Comparison of ENCODE assay signal across 21 cellular contexts in the genomic region with DNA sequence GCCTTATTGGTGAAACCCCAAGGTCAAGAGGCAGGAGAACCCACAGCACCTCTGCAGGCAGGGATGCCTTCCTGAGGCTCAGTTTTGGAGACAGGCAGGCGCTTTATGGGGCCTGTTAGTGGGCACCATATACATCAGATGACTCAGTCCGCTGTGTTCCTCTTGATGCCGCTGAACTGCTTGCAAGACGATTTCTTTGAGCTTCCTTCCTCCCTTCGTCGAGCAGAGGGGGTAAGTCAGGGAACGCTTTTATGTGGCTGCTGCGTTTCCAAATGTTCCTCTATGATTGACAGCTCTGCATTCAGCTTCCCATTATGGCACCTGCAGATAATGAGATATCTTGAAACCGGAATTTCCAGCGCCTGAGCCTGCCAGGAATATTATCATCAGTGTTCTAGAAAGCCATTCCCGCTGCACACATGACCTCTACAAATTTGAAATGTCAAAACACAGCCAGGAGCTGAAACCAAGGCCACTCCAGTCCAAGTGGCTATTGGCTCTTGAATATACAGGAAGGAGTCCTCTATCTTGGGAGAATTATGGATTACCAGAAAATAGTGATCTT.
DNase-seq lines count a peak whose midpoint lies in the region; ATAC-seq, FAIRE-seq and TF ChIP-seq lines count a peak whose summit lies in the region.
"Had no signal": no experiment of that assay in that cellular context is flagged by ENCODE, and none has a peak within 500 bp of the region (broad histone marks: within the 10 kb centered on the region; RNA-seq: fewer than 3 reads in every experiment).

No MANE protein-coding gene starts in this region.

- H2AFZ ChIP-seq in HepG2 (ENCODE audit: low read length) (no peak overlapping the region), neural cell (ENCODE audit: low read depth, low read length) (no peak overlapping the region)

- no peaks in the 10 kb centered on the region for H3K36me3 ChIP-seq in right lobe of liver
- no peaks in the 10 kb centered on the region for H3K36me3 ChIP-seq in HepG2 (replicated peaks in 1 of 2; ENCODE audit: control insufficient read depth in 1 of 2, insufficient read depth in 2 of 2, low read length in 2 of 2)
- no peaks in the 10 kb centered on the region for H3K36me3 ChIP-seq in neural cell (ENCODE audit: insufficient read depth, low read length)
- H3K36me3 ChIP-seq: BE2C had no signal

- no peaks in the 10 kb centered on the region for H3K9me2 ChIP-seq in neural cell (ENCODE audit: insufficient read depth, low read length)

- H3K4me2 ChIP-seq in HepG2 (ENCODE audit: low read depth, low read length): no peak overlapping the region
- H3K4me2 ChIP-seq in neural cell (ENCODE audit: low read length): peak overlapping the region; percentile 53

- H3K27me3 ChIP-seq in right lobe of liver (no peaks in the 10 kb centered on the region), HepG2 (ENCODE audit: control insufficient read depth in 1 of 2, insufficient read depth in 2 of 2, low read length in 2 of 2) (no peaks in the 10 kb centered on the region), neural cell (ENCODE audit: insufficient read depth, low read depth, low read length) (no peaks in the 10 kb centered on the region)
- H3K27me3 ChIP-seq: BE2C had no signal

- no peak for TF ChIP-seq EP300 in HepG2 (IDR thresholded peaks at IDR 0.05; ENCODE audit: low read depth in 2 of 2, low read length in 2 of 2)
- no peak for TF ChIP-seq EP300 in HepG2 (CRISPR knock-in tag; IDR thresholded peaks at IDR 0.05; ENCODE audit: borderline replicate concordance)
- TF ChIP-seq EP300 in neural cell (conservative IDR thresholded peaks at IDR 0.05; ENCODE audit: poor library complexity, severe bottlenecking): peak; percentile 48

- DNase-seq in right lobe of liver (no peak), HepG2 (ENCODE audit: low spot score) (no peak), left cardiac atrium (no peak), foreskin fibroblast (no peak)
- no peak for DNase-seq in stimulated activated naive CD8-positive, alpha-beta T cell treated with anti-CD3 and anti-CD28 coated beads, Interleukin-15, Interleukin-2, amounts not matched to agents 100 U/mL and 50 U/mL, for 24 hours
- DNase-seq: BE2C, DMS53, GDM1, MV-4-11, NCI-H1105 treated with DMSO at 0.1 percent for 48 hours, NCI-H1694, NCI-H2081 treated with DMSO at 0.1 percent for 48 hours, NCI-H446 treated with DMSO at 0.1 percent for 48 hours, NCI-H526 treated with DMSO at 0.1 percent for 48 hours, PC-3, SHP77 treated with DMSO at 0.1 percent for 48 hours had no signal

- in situ Hi-C loops in HepG2 (cut with HindIII; ENCODE audit: extremely low pct_ligation_motif_present, low pct_unique_long_range_greater_than_20kb): no loop called here

- 38% methylated on average over 3 of the region's 11 CpGs for WGBS in right lobe of liver (ENCODE audit: insufficient coverage, low coverage, low lambda C conversion rate, missing lambda C conversion rate)
- WGBS in HepG2 (ENCODE audit: low lambda C conversion rate): 10% methylated on average over 7 of the region's 11 CpGs

- H4K20me1 ChIP-seq in HepG2 (ENCODE audit: insufficient read depth, low read length) (no peaks in the 10 kb centered on the region), neural cell (ENCODE audit: insufficient read depth) (no peaks in the 10 kb centered on the region)

- H3K9me3 ChIP-seq in right lobe of liver (no peaks in the 10 kb centered on the region), HepG2 (ENCODE audit: low read length) (peaks cover 81% of the 10 kb centered on the region), neural cell (ENCODE audit: low read length) (no peaks in the 10 kb centered on the region)
- H3K9me3 ChIP-seq: BE2C had no signal

- no peak overlapping the region for H3K4me3 ChIP-seq in right lobe of liver
- H3K4me3 ChIP-seq in HepG2 (replicated peaks in 1 of 3; ENCODE audit: insufficient read depth in 1 of 3, low read depth in 2 of 3, low read length in 3 of 3): no peak overlapping the region
- H3K4me3 ChIP-seq in neural cell (ENCODE audit: low read length): peak overlapping the region; percentile 22
- no peak overlapping the region for H3K4me3 ChIP-seq in foreskin fibroblast (ENCODE audit: low read depth in 1 of 2, low read length in 2 of 2)
- H3K4me3 ChIP-seq: SK-N-MC had no signal

- POLR2A ChIA-PET in HepG2 (lab: Yijun Ruan, JAX): no interaction called here

- no peaks in the 10 kb centered on the region for H3K4me1 ChIP-seq in right lobe of liver
- no peaks in the 10 kb centered on the region for H3K4me1 ChIP-seq in HepG2 (ENCODE audit: insufficient read depth, low read length)
- H3K4me1 ChIP-seq: BE2C had no signal

- TF ChIP-seq POLR2A in right lobe of liver (IDR thresholded peaks at IDR 0.05) (no peak), HepG2 (IDR thresholded peaks at IDR 0.05; ENCODE audit: insufficient read depth in 1 of 2, low read depth in 2 of 2, low read length in 2 of 2) (no peak)

- peaks cover 4% of the 10 kb centered on the region for H3F3A ChIP-seq in neural cell (ENCODE audit: insufficient read depth, low read length, poor library complexity, severe bottlenecking)

- peak in 3 of 4 donors; percentile 24 to 66 (median 52) for ATAC-seq in right lobe of liver
- ATAC-seq in HepG2: no peak
- peak; percentile 41 to 42 for ATAC-seq in left cardiac atrium
- no peak for ATAC-seq in GM21825 (IDR thresholded peaks at IDR 0.05; ENCODE audit: unreplicated experiment)
- no peak for ATAC-seq in stimulated activated naive CD8-positive, alpha-beta T cell treated with anti-CD3 and anti-CD28 coated beads, Interleukin-15, Interleukin-2, amounts not matched to agents 100 U/mL and 50 U/mL, for 24 hours
- ATAC-seq: PC-3 had no signal

- intact Hi-C loops in right lobe of liver (cut with DNase I): no loop called here
- intact Hi-C loops in HepG2 (cut with micrococcal nuclease; ENCODE audit: unreplicated experiment): no loop called here
- intact Hi-C loops in left cardiac atrium (cut with DNase I): no loop called here

- CTCF ChIA-PET in HepG2 (lab: Yijun Ruan, JAX; ENCODE audit: low intra/inter-chr PET ratio, low total read pairs): no interaction called here

- no peak for FAIRE-seq in HepG2 (lab: Jason Lieb, UNC)
- FAIRE-seq: A204.1, D721Med had no signal

- H3K9ac ChIP-seq in HepG2 (ENCODE audit: insufficient read depth, low read depth, low read length): no peak overlapping the region
- H3K9ac ChIP-seq in neural cell (ENCODE audit: low read length): no peak overlapping the region

- H3K27ac ChIP-seq in right lobe of liver: no peak overlapping the region
- H3K27ac ChIP-seq in HepG2 (ENCODE audit: extremely low read length, insufficient read depth, low read length): no peak overlapping the region
- H3K27ac ChIP-seq in neural cell (ENCODE audit: low read length): peak overlapping the region; percentile 41
- H3K27ac ChIP-seq: SK-N-MC had no signal

- TF ChIP-seq CTCF in right lobe of liver (IDR thresholded peaks at IDR 0.05): no peak
- TF ChIP-seq CTCF in HepG2 (CRISPR knock-in tag; IDR thresholded peaks at IDR 0.05): no peak
- TF ChIP-seq CTCF in neural cell (IDR thresholded peaks at IDR 0.05; ENCODE audit: poor library complexity, severe bottlenecking): no peak
- no peak for TF ChIP-seq CTCF in foreskin fibroblast (IDR thresholded peaks at IDR 0.05; ENCODE audit: low read depth, low read length)

- H3K79me2 ChIP-seq in HepG2 (ENCODE audit: insufficient read depth, low read length) (no peaks in the 10 kb centered on the region), neural cell (replicated peaks; ENCODE audit: insufficient read depth, low read length) (no peaks in the 10 kb centered on the region)

- no peak for TF ChIP-seq RAD21 in HepG2 (CRISPR knock-in tag; IDR thresholded peaks at IDR 0.05)
- peak; percentile 17 for TF ChIP-seq RAD21 in neural cell (conservative IDR thresholded peaks at IDR 0.05)

- BruUV-seq in HepG2 (replicated peaks; lab: Mats Ljungman, UMichigan): no TSS peak

TF ChIP-seq in HepG2, 621 proteins besides CTCF, POLR2A, EP300 and RAD21 (continues in another document):
- TF ChIP-seq ZNF564 (CRISPR knock-in tag; IDR thresholded peaks at IDR 0.05) (no peak), ATF7-NPFF (CRISPR knock-in tag; IDR thresholded peaks at IDR 0.05; ENCODE audit: low read depth) (no peak), ZNF674 (CRISPR knock-in tag; IDR thresholded peaks at IDR 0.05; ENCODE audit: low read depth) (no peak), TOPORS (CRISPR knock-in tag; IDR thresholded peaks at IDR 0.05) (no peak), ZNF792 (CRISPR knock-in tag; IDR thresholded peaks at IDR 0.05) (no peak), CHD2 (IDR thresholded peaks at IDR 0.05; ENCODE audit: low read depth, low read length) (no peak)
- TF ChIP-seq, protein P1, sequence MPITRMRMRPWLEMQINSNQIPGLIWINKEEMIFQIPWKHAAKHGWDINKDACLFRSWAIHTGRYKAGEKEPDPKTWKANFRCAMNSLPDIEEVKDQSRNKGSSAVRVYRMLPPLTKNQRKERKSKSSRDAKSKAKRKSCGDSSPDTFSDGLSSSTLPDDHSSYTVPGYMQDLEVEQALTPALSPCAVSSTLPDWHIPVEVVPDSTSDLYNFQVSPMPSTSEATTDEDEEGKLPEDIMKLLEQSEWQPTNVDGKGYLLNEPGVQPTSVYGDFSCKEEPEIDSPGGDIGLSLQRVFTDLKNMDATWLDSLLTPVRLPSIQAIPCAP (CRISPR knock-in tag; IDR thresholded peaks at IDR 0.05; ENCODE audit: low read depth): no peak

TF ChIP-seq in neural cell, 6 proteins besides CTCF, POLR2A, EP300 and RAD21 (continues in another document):
- TF ChIP-seq SMC3 (conservative IDR thresholded peaks at IDR 0.05; ENCODE audit: poor library complexity): peak; percentile 25
- TF ChIP-seq, protein P2, sequence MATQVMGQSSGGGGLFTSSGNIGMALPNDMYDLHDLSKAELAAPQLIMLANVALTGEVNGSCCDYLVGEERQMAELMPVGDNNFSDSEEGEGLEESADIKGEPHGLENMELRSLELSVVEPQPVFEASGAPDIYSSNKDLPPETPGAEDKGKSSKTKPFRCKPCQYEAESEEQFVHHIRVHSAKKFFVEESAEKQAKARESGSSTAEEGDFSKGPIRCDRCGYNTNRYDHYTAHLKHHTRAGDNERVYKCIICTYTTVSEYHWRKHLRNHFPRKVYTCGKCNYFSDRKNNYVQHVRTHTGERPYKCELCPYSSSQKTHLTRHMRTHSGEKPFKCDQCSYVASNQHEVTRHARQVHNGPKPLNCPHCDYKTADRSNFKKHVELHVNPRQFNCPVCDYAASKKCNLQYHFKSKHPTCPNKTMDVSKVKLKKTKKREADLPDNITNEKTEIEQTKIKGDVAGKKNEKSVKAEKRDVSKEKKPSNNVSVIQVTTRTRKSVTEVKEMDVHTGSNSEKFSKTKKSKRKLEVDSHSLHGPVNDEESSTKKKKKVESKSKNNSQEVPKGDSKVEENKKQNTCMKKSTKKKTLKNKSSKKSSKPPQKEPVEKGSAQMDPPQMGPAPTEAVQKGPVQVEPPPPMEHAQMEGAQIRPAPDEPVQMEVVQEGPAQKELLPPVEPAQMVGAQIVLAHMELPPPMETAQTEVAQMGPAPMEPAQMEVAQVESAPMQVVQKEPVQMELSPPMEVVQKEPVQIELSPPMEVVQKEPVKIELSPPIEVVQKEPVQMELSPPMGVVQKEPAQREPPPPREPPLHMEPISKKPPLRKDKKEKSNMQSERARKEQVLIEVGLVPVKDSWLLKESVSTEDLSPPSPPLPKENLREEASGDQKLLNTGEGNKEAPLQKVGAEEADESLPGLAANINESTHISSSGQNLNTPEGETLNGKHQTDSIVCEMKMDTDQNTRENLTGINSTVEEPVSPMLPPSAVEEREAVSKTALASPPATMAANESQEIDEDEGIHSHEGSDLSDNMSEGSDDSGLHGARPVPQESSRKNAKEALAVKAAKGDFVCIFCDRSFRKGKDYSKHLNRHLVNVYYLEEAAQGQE (IDR thresholded peaks at IDR 0.05; ENCODE audit: borderline replicate concordance): peak; percentile 100

Comparison
In these comparisons a context has a peak if more than half of its experiments do, and no peak if none do; other contexts are left out.
1. ATAC-seq: peak in right lobe of liver (3 of 4) and left cardiac atrium (2 of 2); none in HepG2 (single experiment), GM21825 (single experiment) and stimulated activated naive CD8-positive, alpha-beta T cell treated with anti-CD3 and anti-CD28 coated beads, Interleukin-15, Interleukin-2, amounts not matched to agents 100 U/mL and 50 U/mL, for 24 hours (single experiment).